1 cellular context compared by ENCODE assay signal in genomic region chr2:45649855-45650806, GRCh38.
TF ChIP-seq lines count a peak whose summit lies in the region.

No MANE protein-coding gene starts in this region.

TF ChIP-seq in WTC11, 78 proteins besides CTCF, POLR2A, EP300 and RAD21 (continued from another document):
- TF ChIP-seq PREB (CRISPR knock-in tag; IDR thresholded peaks at IDR 0.05; ENCODE audit: borderline replicate concordance) = no peak
- TF ChIP-seq ATF1 (CRISPR knock-in tag; IDR thresholded peaks at IDR 0.05) = no peak
